2 cellular contexts compared by ENCODE assay signal in the genomic region with DNA sequence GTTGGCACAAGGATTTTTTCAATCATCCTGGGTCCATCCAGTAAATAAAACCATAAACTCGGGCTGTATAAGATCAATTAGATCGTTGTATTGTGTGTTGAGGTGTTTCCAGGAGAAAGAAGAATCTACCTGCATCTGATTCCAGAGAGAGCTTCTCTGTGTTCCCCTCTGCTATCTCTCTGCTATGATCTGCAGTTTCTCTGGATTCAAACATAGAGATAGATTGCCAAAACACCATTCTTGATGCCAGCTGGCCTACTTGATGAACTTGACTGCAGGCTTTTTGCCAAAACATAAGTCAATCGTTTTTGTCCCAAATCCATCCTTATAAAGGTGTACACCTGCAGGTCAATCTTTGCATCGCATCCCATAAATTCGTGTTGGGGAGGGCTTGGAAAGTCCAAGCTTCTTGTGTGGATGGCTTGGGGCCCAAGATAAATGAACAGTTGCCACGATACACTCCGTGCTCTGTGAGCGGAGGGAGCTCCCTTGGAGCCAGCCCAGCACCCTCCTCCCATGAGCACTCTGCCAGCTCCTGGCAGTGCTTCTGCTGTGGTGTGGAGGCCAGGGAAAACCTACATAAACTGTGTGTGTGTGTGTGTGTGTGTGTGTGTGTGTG.
TF ChIP-seq lines count a peak whose summit lies in the region.

No MANE protein-coding gene starts in this region.

TF ChIP-seq in liver, 16 proteins besides CTCF, POLR2A, EP300 and RAD21:
- TF ChIP-seq, protein P1, sequence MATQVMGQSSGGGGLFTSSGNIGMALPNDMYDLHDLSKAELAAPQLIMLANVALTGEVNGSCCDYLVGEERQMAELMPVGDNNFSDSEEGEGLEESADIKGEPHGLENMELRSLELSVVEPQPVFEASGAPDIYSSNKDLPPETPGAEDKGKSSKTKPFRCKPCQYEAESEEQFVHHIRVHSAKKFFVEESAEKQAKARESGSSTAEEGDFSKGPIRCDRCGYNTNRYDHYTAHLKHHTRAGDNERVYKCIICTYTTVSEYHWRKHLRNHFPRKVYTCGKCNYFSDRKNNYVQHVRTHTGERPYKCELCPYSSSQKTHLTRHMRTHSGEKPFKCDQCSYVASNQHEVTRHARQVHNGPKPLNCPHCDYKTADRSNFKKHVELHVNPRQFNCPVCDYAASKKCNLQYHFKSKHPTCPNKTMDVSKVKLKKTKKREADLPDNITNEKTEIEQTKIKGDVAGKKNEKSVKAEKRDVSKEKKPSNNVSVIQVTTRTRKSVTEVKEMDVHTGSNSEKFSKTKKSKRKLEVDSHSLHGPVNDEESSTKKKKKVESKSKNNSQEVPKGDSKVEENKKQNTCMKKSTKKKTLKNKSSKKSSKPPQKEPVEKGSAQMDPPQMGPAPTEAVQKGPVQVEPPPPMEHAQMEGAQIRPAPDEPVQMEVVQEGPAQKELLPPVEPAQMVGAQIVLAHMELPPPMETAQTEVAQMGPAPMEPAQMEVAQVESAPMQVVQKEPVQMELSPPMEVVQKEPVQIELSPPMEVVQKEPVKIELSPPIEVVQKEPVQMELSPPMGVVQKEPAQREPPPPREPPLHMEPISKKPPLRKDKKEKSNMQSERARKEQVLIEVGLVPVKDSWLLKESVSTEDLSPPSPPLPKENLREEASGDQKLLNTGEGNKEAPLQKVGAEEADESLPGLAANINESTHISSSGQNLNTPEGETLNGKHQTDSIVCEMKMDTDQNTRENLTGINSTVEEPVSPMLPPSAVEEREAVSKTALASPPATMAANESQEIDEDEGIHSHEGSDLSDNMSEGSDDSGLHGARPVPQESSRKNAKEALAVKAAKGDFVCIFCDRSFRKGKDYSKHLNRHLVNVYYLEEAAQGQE (IDR thresholded peaks at IDR 0.05) = no peak
- no peak for TF ChIP-seq SP1 (IDR thresholded peaks at IDR 0.05)
- TF ChIP-seq YY1 (IDR thresholded peaks at IDR 0.05) = peak; percentile 65
- TF ChIP-seq FOXA2 (IDR thresholded peaks at IDR 0.05) = no peak
- TF ChIP-seq FOXA1 (IDR thresholded peaks at IDR 0.05) = peak; percentile 66
- TF ChIP-seq EGR1 (IDR thresholded peaks at IDR 0.05; ENCODE audit: low read depth in 2 of 2) = peak in 1 of 2 donors; percentile 23
- TF ChIP-seq, protein P2, sequence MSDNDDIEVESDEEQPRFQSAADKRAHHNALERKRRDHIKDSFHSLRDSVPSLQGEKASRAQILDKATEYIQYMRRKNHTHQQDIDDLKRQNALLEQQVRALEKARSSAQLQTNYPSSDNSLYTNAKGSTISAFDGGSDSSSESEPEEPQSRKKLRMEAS (IDR thresholded peaks at IDR 0.05) = peak; percentile 43
- peak; percentile 39 to 59 for TF ChIP-seq HNF4A (conservative IDR thresholded peaks at IDR 0.05)
- TF ChIP-seq TAF1 (conservative IDR thresholded peaks at IDR 0.05) = no peak
- TF ChIP-seq GABPA (IDR thresholded peaks at IDR 0.05 in 1 of 2, conservative IDR thresholded peaks at IDR 0.05 in 1 of 2) = no peak
- no peak for TF ChIP-seq ATF3 (IDR thresholded peaks at IDR 0.05)
- no peak for TF ChIP-seq HNF4G (IDR thresholded peaks at IDR 0.05)
- TF ChIP-seq RXRA (IDR thresholded peaks at IDR 0.05) = peak; percentile 52 to 72
- peak in 1 of 2 donors; percentile 43 for TF ChIP-seq JUND (IDR thresholded peaks at IDR 0.05)
- TF ChIP-seq ZBTB33 (IDR thresholded peaks at IDR 0.05) = peak; percentile 32
- TF ChIP-seq NR2F2 (IDR thresholded peaks at IDR 0.05) = no peak
TF ChIP-seq in liver: peak in this region for 8.

TF ChIP-seq in HepG2, 621 proteins besides CTCF, POLR2A, EP300 and RAD21 (continued from another document):
- TF ChIP-seq, protein P3, sequence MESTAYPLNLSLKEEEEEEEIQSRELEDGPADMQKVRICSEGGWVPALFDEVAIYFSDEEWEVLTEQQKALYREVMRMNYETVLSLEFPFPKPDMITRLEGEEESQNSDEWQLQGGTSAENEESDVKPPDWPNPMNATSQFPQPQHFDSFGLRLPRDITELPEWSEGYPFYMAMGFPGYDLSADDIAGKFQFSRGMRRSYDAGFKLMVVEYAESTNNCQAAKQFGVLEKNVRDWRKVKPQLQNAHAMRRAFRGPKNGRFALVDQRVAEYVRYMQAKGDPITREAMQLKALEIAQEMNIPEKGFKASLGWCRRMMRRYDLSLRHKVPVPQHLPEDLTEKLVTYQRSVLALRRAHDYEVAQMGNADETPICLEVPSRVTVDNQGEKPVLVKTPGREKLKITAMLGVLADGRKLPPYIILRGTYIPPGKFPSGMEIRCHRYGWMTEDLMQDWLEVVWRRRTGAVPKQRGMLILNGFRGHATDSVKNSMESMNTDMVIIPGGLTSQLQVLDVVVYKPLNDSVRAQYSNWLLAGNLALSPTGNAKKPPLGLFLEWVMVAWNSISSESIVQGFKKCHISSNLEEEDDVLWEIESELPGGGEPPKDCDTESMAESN (CRISPR knock-in tag; conservative IDR thresholded peaks at IDR 0.05) = no peak
- TF ChIP-seq ZNF335 (CRISPR knock-in tag; IDR thresholded peaks at IDR 0.05) (no peak), GABPB1 (CRISPR knock-in tag; IDR thresholded peaks at IDR 0.05) (no peak)
